In the genomic region with DNA sequence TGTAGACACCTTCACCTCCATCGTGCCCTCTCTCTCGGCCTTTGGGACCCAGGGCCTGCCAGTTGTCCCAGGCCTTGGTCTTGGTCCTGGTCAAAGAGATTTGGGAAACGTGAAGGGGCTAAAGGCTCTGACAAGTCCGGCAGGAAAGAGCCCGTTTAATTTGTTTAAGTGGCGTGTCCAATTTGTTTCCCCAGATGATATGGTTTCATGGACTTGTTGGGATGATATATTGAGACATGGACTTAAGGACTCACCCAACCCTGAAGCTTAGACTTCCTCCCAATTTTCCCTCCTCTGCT, we compare ENCODE assay signal across 11 cellular contexts. TPM values are rescaled to one million over a fixed set of nuclear protein-coding genes. Genes with fewer than 3 reads are reported as not detected.
A peak's percentile ranks its signal among the peaks of the same experiment; 100 is the strongest.
DNase-seq lines count a peak whose midpoint lies in the region; ATAC-seq and TF ChIP-seq lines count a peak whose summit lies in the region.
"Had no signal": no experiment of that assay in that cellular context is flagged by ENCODE, and none has a peak within 500 bp of the region (broad histone marks: within the 10 kb centered on the region; RNA-seq: fewer than 3 reads in every experiment).

No MANE protein-coding gene starts in this region.

- peak overlapping the region; percentile 81 for H3K4me3 ChIP-seq in CD8-positive, alpha-beta T cell (ENCODE audit: low read depth, low read length)
- peak overlapping the region; percentile 76 for H3K4me3 ChIP-seq in OCI-LY7 (ENCODE audit: low read depth, low read length, poor library complexity, severe bottlenecking)
- peak overlapping the region; percentile 56 to 61 for H3K4me3 ChIP-seq in esophagus (ENCODE audit: low read depth in 1 of 2, low read length in 2 of 2)
- H3K4me3 ChIP-seq in ovary: peak overlapping the region; percentile 91
- no peak overlapping the region for H3K4me3 ChIP-seq in body of pancreas

- H3K27ac ChIP-seq in CD8-positive, alpha-beta T cell (ENCODE audit: low read depth, low read length): peak overlapping the region; percentile 89
- H3K27ac ChIP-seq in OCI-LY7 (ENCODE audit: low read depth, low read length, poor library complexity, severe bottlenecking): no peak overlapping the region
- no peak overlapping the region for H3K27ac ChIP-seq in esophagus (ENCODE audit: low read depth in 2 of 2, low read length in 1 of 2)
- peak overlapping the region in 1 of 2 donors; percentile 68 for H3K27ac ChIP-seq in ovary
- no peak overlapping the region for H3K27ac ChIP-seq in body of pancreas

- no peaks in the 10 kb centered on the region for H3K79me2 ChIP-seq in OCI-LY7 (ENCODE audit: insufficient read depth, low read depth, low read length)

- no peaks in the 10 kb centered on the region for H4K20me1 ChIP-seq in OCI-LY7 (ENCODE audit: insufficient read depth, low read length)

- CTCF ChIA-PET in CD8-positive, alpha-beta T cell (lab: Charles Lee): interaction anchor here (0.6 to 0.9 kb wide), 2 partner anchors 10 to 1602 kb away, joined by 3 to 4 read pairs; no protein-coding TSS in a partner anchor
- CTCF ChIA-PET in OCI-LY7 (lab: Charles Lee; ENCODE audit: unreplicated experiment): no interaction called here

- DNase-seq in CD8-positive, alpha-beta T cell: no peak
- DNase-seq in OCI-LY7 (ENCODE audit: low spot score) (no peak), ovary (no peak), body of pancreas (no peak), T-helper 9 cell (no peak)
- DNase-seq in effector CD4-positive, alpha-beta T cell: no peak
- DNase-seq: activated CD4-positive, alpha-beta T cell treated with anti-CD3 and anti-CD28 coated beads for 48 hours; NCI-H2171 had no signal

- peaks cover 24% of the 10 kb centered on the region for H3K27me3 Mint-ChIP-seq in CD8-positive, alpha-beta T cell (ENCODE audit: low read depth)

- no peaks in the 10 kb centered on the region for H3K9me2 ChIP-seq in OCI-LY7 (ENCODE audit: insufficient read depth, low read length)

- no peak for ATAC-seq in CD8-positive, alpha-beta T cell
- ATAC-seq in body of pancreas (no peak), GM19324 (IDR thresholded peaks at IDR 0.05; ENCODE audit: low FRiP score, unreplicated experiment) (no peak)

- no peaks in the 10 kb centered on the region for H3K9me3 Mint-ChIP-seq in CD8-positive, alpha-beta T cell

- peaks cover 2% of the 10 kb centered on the region for H3K36me3 Mint-ChIP-seq in CD8-positive, alpha-beta T cell

- H3K4me3 Mint-ChIP-seq in CD8-positive, alpha-beta T cell: peak overlapping the region; percentile 82

- H3K9me3 ChIP-seq in CD8-positive, alpha-beta T cell (ENCODE audit: low read length): no peaks in the 10 kb centered on the region
- H3K9me3 ChIP-seq in OCI-LY7 (ENCODE audit: low read length): no peaks in the 10 kb centered on the region
- no peaks in the 10 kb centered on the region for H3K9me3 ChIP-seq in esophagus (ENCODE audit: control insufficient read depth in 2 of 2, insufficient read depth in 1 of 2, low read depth in 1 of 2, low read length in 1 of 2)
- H3K9me3 ChIP-seq in ovary: no peaks in the 10 kb centered on the region
- no peaks in the 10 kb centered on the region for H3K9me3 ChIP-seq in body of pancreas

- BruUV-seq in OCI-LY7 (replicated peaks; lab: Mats Ljungman, UMichigan): TSS peak; percentile 81

- POLR2A ChIA-PET in CD8-positive, alpha-beta T cell (lab: Charles Lee): no interaction called here
- POLR2A ChIA-PET in OCI-LY7 (lab: Charles Lee): no interaction called here

- TF ChIP-seq CTCF in CD8-positive, alpha-beta T cell (IDR thresholded peaks at IDR 0.05): no peak
- TF ChIP-seq CTCF in OCI-LY7 (conservative IDR thresholded peaks at IDR 0.05; ENCODE audit: low read length) (no peak), ovary (IDR thresholded peaks at IDR 0.05) (no peak), body of pancreas (IDR thresholded peaks at IDR 0.05) (no peak)

- intact Hi-C loops in CD8-positive, alpha-beta T cell (cut with DNase I, micrococcal nuclease): loop anchor here (1.0 to 10.0 kb wide), 6 partner anchors 57 to 639 kb away; a partner anchor contains a TSS
- intact Hi-C loops in OCI-LY7 (cut with micrococcal nuclease; ENCODE audit: unreplicated experiment) (loop anchor here (2.0 kb wide), 1 partner anchor 67 kb away; no protein-coding TSS in a partner anchor), ovary (cut with DNase I) (loop anchor here in 1 of 4 donors (10.0 kb wide), 1 partner anchor 361 kb away; a partner anchor contains a TSS), body of pancreas (cut with DNase I) (no loop called here)

- peak overlapping the region; percentile 84 for H3K4me2 ChIP-seq in OCI-LY7 (ENCODE audit: low read length)

- peaks cover 41% of the 10 kb centered on the region for H3K4me1 ChIP-seq in CD8-positive, alpha-beta T cell (ENCODE audit: insufficient read depth, low read length)
- H3K4me1 ChIP-seq in OCI-LY7 (ENCODE audit: insufficient read depth, low read length, poor library complexity, severe bottlenecking) (peaks cover 11% of the 10 kb centered on the region), esophagus (ENCODE audit: control insufficient read depth in 2 of 2, insufficient read depth in 2 of 2, low read length in 1 of 2) (peaks cover 15 to 30% of the 10 kb centered on the region in 2 donors), ovary (ENCODE audit: insufficient read depth) (peaks cover 24% of the 10 kb centered on the region), body of pancreas (peaks cover 23% of the 10 kb centered on the region)

- peak overlapping the region; percentile 13 for H3K27ac Mint-ChIP-seq in CD8-positive, alpha-beta T cell

- TF ChIP-seq POLR2A in ovary (IDR thresholded peaks at IDR 0.05): no peak
- no peak for TF ChIP-seq POLR2A in body of pancreas (IDR thresholded peaks at IDR 0.05)

- TF ChIP-seq EP300 in ovary (IDR thresholded peaks at IDR 0.05): no peak

- 71 to 74% methylated on average over 6 of the region's 6 CpGs for WGBS in esophagus, 2 donors
- WGBS in ovary, 3 donors: 66 to 72% (median 71%) methylated on average over 6 of the region's 6 CpGs
- WGBS in body of pancreas, 2 donors: 64 to 81% methylated on average over 6 of the region's 6 CpGs

- H2AFZ ChIP-seq in OCI-LY7 (ENCODE audit: low read length): no peak overlapping the region

- no peaks in the 10 kb centered on the region for H3K27me3 ChIP-seq in CD8-positive, alpha-beta T cell (ENCODE audit: insufficient read depth, low read length)
- H3K27me3 ChIP-seq in esophagus (ENCODE audit: control insufficient read depth in 1 of 2, insufficient read depth in 2 of 2, low read length in 2 of 2) (no peaks in the 10 kb centered on the region), ovary (no peaks in the 10 kb centered on the region), body of pancreas (no peaks in the 10 kb centered on the region)

- H3K4me1 Mint-ChIP-seq in CD8-positive, alpha-beta T cell (ENCODE audit: low read depth): peaks cover 40% of the 10 kb centered on the region

- no peaks in the 10 kb centered on the region for H3K36me3 ChIP-seq in CD8-positive, alpha-beta T cell (ENCODE audit: insufficient read depth, low read length)
- H3K36me3 ChIP-seq in OCI-LY7 (ENCODE audit: insufficient read depth, low read length): no peaks in the 10 kb centered on the region
- H3K36me3 ChIP-seq in esophagus (ENCODE audit: control insufficient read depth in 2 of 2, insufficient read depth in 2 of 2, low read length in 1 of 2): no peaks in the 10 kb centered on the region
- no peaks in the 10 kb centered on the region for H3K36me3 ChIP-seq in ovary
- no peaks in the 10 kb centered on the region for H3K36me3 ChIP-seq in body of pancreas (replicated peaks in 1 of 2; ENCODE audit: insufficient read depth in 1 of 2, low read depth in 2 of 2)

RNA-seq across cellular contexts. Expression of a gene that starts 2.7 kb away (rescaled TPM):
- total RNA-seq in CD8-positive, alpha-beta T cell: 1 to 10 TPM; 5.7 TPM
- total RNA-seq in OCI-LY7 (2014; rRNA removed; shearing (Covaris generic)): 1.0 and 2.0 TPM in 2 replicates
- total RNA-seq in OCI-LY7 (2022): 4.2 and 4.5 TPM in 2 replicates
- 1 to 10 TPM; 3.9 to 4.8 TPM for polyA plus RNA-seq in esophagus
- 100 to 1,000 TPM in 1 of 7 donors, 10 to 100 TPM in 6; 17.3 to 120 (median 33.8) TPM for total RNA-seq in ovary
- 10 to 100 TPM in 1 of 2 donors, 1 to 10 TPM in 1; 3.8 to 27.9 TPM for polyA plus RNA-seq in ovary
- 10 to 100 TPM in 1 of 2 donors, 1 to 10 TPM in 1; 5.2 to 24.1 TPM for total RNA-seq in body of pancreas

RNA-seq across cellular contexts. Expression of a gene that starts 6.3 kb away (rescaled TPM):
- 1 to 10 TPM; 1.2 to 1.6 TPM for total RNA-seq in CD8-positive, alpha-beta T cell
- total RNA-seq in OCI-LY7 (2014; rRNA removed; shearing (Covaris generic)): 0.03 TPM in 2 replicates
- total RNA-seq in OCI-LY7 (2022): 10.7 and 13.1 TPM in 2 replicates
- polyA plus RNA-seq in esophagus: under 1 TPM; 0.06 to 0.13 TPM
- total RNA-seq in ovary: 10 to 100 TPM in 1 of 7 donors, 1 to 10 TPM in 5, under 1 TPM in 1; 0.72 to 11.1 (median 4.0) TPM
- 1 to 10 TPM in 1 of 2 donors, under 1 TPM in 1; 0.20 to 1.1 TPM for polyA plus RNA-seq in ovary
- 1 to 10 TPM in 1 of 2 donors, under 1 TPM in 1; 0.26 to 2.3 TPM for total RNA-seq in body of pancreas

RNA-seq across cellular contexts. Expression of a gene that starts 44.4 kb away (rescaled TPM):
- total RNA-seq in CD8-positive, alpha-beta T cell: not detected
- not detected in 2 replicates for total RNA-seq in OCI-LY7 (2014; rRNA removed; shearing (Covaris generic))
- total RNA-seq in OCI-LY7 (2022): not detected in 2 replicates
- not detected for polyA plus RNA-seq in esophagus
- total RNA-seq in ovary: not detected
- not detected for polyA plus RNA-seq in ovary
- total RNA-seq in body of pancreas: not detected
- total RNA-seq: pulmonary artery endothelial cell had no signal

Comparison
In these comparisons a context has a peak if more than half of its experiments do, and no peak if none do; other contexts are left out.
1. H3K4me3 ChIP-seq: peak in CD8-positive, alpha-beta T cell (single experiment), OCI-LY7 (single experiment), esophagus (2 of 2) and ovary (single experiment); none in body of pancreas (0 of 2).